In genomic region chr10:101817542-101818118, GRCh38 we compare ENCODE assay signal across 8 cellular contexts. TPM values are rescaled to one million over a fixed set of nuclear protein-coding genes. Genes with fewer than 3 reads are reported as not detected.
A peak's percentile ranks its signal among the peaks of the same experiment; 100 is the strongest.
DNase-seq lines count a peak whose midpoint lies in the region; ATAC-seq and TF ChIP-seq lines count a peak whose summit lies in the region.

No MANE protein-coding gene starts in this region.

- peaks cover 38% of the 10 kb centered on the region for H3K36me3 Mint-ChIP-seq in activated CD8-positive, alpha-beta T cell treated with anti-CD3 and anti-CD28 coated beads for 36 hours (ENCODE audit: low read depth)

- no peaks in the 10 kb centered on the region for H3K27me3 Mint-ChIP-seq in activated CD8-positive, alpha-beta T cell treated with anti-CD3 and anti-CD28 coated beads for 36 hours

- CTCF ChIA-PET in activated CD8-positive, alpha-beta T cell treated with anti-CD3 and anti-CD28 coated beads for 36 hours (lab: Charles Lee), result interaction anchor here (1.7 to 9.7 kb wide), 2 partner anchors 22 to 193 kb away, joined by 4 to 125 read pairs; partner anchors contain the start of gene KCNIP2

- POLR2A ChIA-PET in activated CD8-positive, alpha-beta T cell treated with anti-CD3 and anti-CD28 coated beads for 36 hours (lab: Charles Lee), result interaction anchor here (0.7 to 6.6 kb wide), 16 partner anchors 10 to 343 kb away, joined by 3 to 53 read pairs (median 8); partner anchors contain the start of genes KCNIP2, NOLC1 and NPM3

- H3K27me3 ChIP-seq in esophagus muscularis mucosa, result no peaks in the 10 kb centered on the region
- H3K27me3 ChIP-seq in muscle layer of colon (ENCODE audit: control insufficient read depth in 1 of 2, insufficient read depth in 2 of 2, low read length in 2 of 2), result no peaks in the 10 kb centered on the region
- no peaks in the 10 kb centered on the region for H3K27me3 ChIP-seq in upper lobe of left lung

- H3K27ac ChIP-seq in esophagus muscularis mucosa (replicated peaks in 1 of 4) (peak overlapping the region; percentile 88 to 98 (median 96)), muscle layer of colon (ENCODE audit: low read depth, low read length) (peak overlapping the region; percentile 99), upper lobe of left lung (peak overlapping the region; percentile 92 to 99 (median 97))

- H3K9me3 Mint-ChIP-seq in activated CD8-positive, alpha-beta T cell treated with anti-CD3 and anti-CD28 coated beads for 36 hours, result no peaks in the 10 kb centered on the region

- peaks cover 40% of the 10 kb centered on the region for H3K4me1 Mint-ChIP-seq in activated CD8-positive, alpha-beta T cell treated with anti-CD3 and anti-CD28 coated beads for 36 hours (ENCODE audit: low read depth)

- TF ChIP-seq POLR2A in esophagus muscularis mucosa (IDR thresholded peaks at IDR 0.05; ENCODE audit: low read depth) (peak; percentile 13), upper lobe of left lung (IDR thresholded peaks at IDR 0.05) (peak in 3 of 4 donors; percentile 51 to 55 (median 55))

- H3K4me1 ChIP-seq in esophagus muscularis mucosa (peaks cover 38 to 52% (median 47%) of the 10 kb centered on the region in 4 donors), muscle layer of colon (ENCODE audit: insufficient read depth, low read length) (peaks cover 32% of the 10 kb centered on the region), upper lobe of left lung (peaks cover 22 to 39% (median 32%) of the 10 kb centered on the region in 4 donors)

- ATAC-seq in GM18867 (IDR thresholded peaks at IDR 0.05; ENCODE audit: unreplicated experiment) (peak; percentile 2), upper lobe of left lung (ENCODE audit: low FRiP score in 2 of 2) (peak; percentile 80 to 82)
- peak; percentile 2 for ATAC-seq in activated CD8-positive, alpha-beta T cell treated with anti-CD3 and anti-CD28 coated beads for 36 hours

- H3K36me3 ChIP-seq in esophagus muscularis mucosa (peaks cover 0 to 5% (median under 1%) of the 10 kb centered on the region in 4 donors), muscle layer of colon (ENCODE audit: insufficient read depth, low read length) (no peaks in the 10 kb centered on the region), upper lobe of left lung (peaks cover 0 to 9% (median 0%) of the 10 kb centered on the region in 4 donors)

- 0% methylated on average over 16 of the region's 41 CpGs for WGBS in esophagus muscularis mucosa
- 0 to 1% methylated on average over 4 to 41 of the region's 41 CpGs for WGBS in upper lobe of left lung, 2 donors

- no peaks in the 10 kb centered on the region for H3K9me3 ChIP-seq in esophagus muscularis mucosa
- no peaks in the 10 kb centered on the region for H3K9me3 ChIP-seq in muscle layer of colon (ENCODE audit: low read length)
- H3K9me3 ChIP-seq in upper lobe of left lung, result no peaks in the 10 kb centered on the region

- peak overlapping the region; percentile 96 for H3K27ac Mint-ChIP-seq in activated CD8-positive, alpha-beta T cell treated with anti-CD3 and anti-CD28 coated beads for 36 hours

- H3K4me3 ChIP-seq in AG10803 (ENCODE audit: low read length) (peak overlapping the region; percentile 100), esophagus muscularis mucosa (peak overlapping the region; percentile 73 to 99 (median 94)), muscle layer of colon (ENCODE audit: low read depth in 1 of 2, low read length in 2 of 2) (peak overlapping the region; percentile 98), upper lobe of left lung (peak overlapping the region; percentile 79 to 100 (median 92))

- H3K4me3 Mint-ChIP-seq in activated CD8-positive, alpha-beta T cell treated with anti-CD3 and anti-CD28 coated beads for 36 hours, result peak overlapping the region; percentile 88

- peak overlapping the region; percentile 83 for H3K9ac ChIP-seq in muscle layer of colon (ENCODE audit: low read length)

- peak; percentile 94 for DNase-seq in AG10803 (ENCODE audit: low read depth)
- peak; percentile 91 for DNase-seq in LoVo (ENCODE audit: low spot score)
- DNase-seq in activated CD8-positive, alpha-beta T cell treated with anti-CD3 and anti-CD28 coated beads for 36 hours, result peak; percentile 68
- peak; percentile 97 for DNase-seq in esophagus muscularis mucosa (ENCODE audit: extremely low spot score)
- DNase-seq in upper lobe of left lung, result peak; percentile 89 to 94
- no peak for DNase-seq in NCI-H2107 (lab: John Stamatoyannopoulos, UW)

- TF ChIP-seq CTCF in AG10803 (conservative IDR thresholded peaks at IDR 0.05; ENCODE audit: low read length) (no peak), esophagus muscularis mucosa (IDR thresholded peaks at IDR 0.05) (no peak), upper lobe of left lung (IDR thresholded peaks at IDR 0.05) (no peak)
- TF ChIP-seq CTCF in activated CD8-positive, alpha-beta T cell treated with anti-CD3 and anti-CD28 coated beads for 36 hours (IDR thresholded peaks at IDR 0.05), result no peak

- no peak for TF ChIP-seq EP300 in esophagus muscularis mucosa (IDR thresholded peaks at IDR 0.05)
- TF ChIP-seq EP300 in upper lobe of left lung (IDR thresholded peaks at IDR 0.05), result no peak

- intact Hi-C loops in activated CD8-positive, alpha-beta T cell treated with anti-CD3 and anti-CD28 coated beads for 36 hours (cut with micrococcal nuclease), result loop anchor here (5.0 kb wide), 1 partner anchor 35 kb away; the partner anchor contains the start of gene NPM3
- intact Hi-C loops in esophagus muscularis mucosa (cut with DNase I), result loop anchor here (5.0 kb wide), 2 partner anchors 35 to 335 kb away; partner anchors contain the start of genes NOLC1 and NPM3

RNA-seq across cellular contexts. Expression of gene OGA, which starts 0.6 kb away (rescaled TPM):
- 100 to 1,000 TPM; 125 to 130 TPM for total RNA-seq in activated CD8-positive, alpha-beta T cell treated with anti-CD3 and anti-CD28 coated beads for 36 hours
- total RNA-seq in esophagus muscularis mucosa (100 to 1,000 TPM in 2 of 4 donors, 10 to 100 TPM in 2; 85.4 to 131 (median 101) TPM), upper lobe of left lung (100 to 1,000 TPM in 3 of 6 donors, 10 to 100 TPM in 3; 71.1 to 374 (median 138) TPM)

RNA-seq across cellular contexts. Expression of gene KCNIP2, which starts 26.0 kb away (rescaled TPM):
- total RNA-seq in activated CD8-positive, alpha-beta T cell treated with anti-CD3 and anti-CD28 coated beads for 36 hours, result 1 to 10 TPM; 2.4 to 3.1 TPM
- total RNA-seq in esophagus muscularis mucosa (1 to 10 TPM in 1 of 4 donors, under 1 TPM in 3; 0.32 to 1.7 (median 0.54) TPM), upper lobe of left lung (10 to 100 TPM in 1 of 6 donors, 1 to 10 TPM in 4, under 1 TPM in 1; 0.76 to 21.0 (median 3.8) TPM)

RNA-seq across cellular contexts. Expression of gene NPM3, which starts 34.4 kb away (rescaled TPM):
- 100 to 1,000 TPM; 235 to 264 TPM for total RNA-seq in activated CD8-positive, alpha-beta T cell treated with anti-CD3 and anti-CD28 coated beads for 36 hours
- total RNA-seq in esophagus muscularis mucosa (10 to 100 TPM; 15.6 to 31.5 (median 16.5) TPM), upper lobe of left lung (10 to 100 TPM in 5 of 6 donors, 1 to 10 TPM in 1; 8.4 to 22.7 (median 16.8) TPM)

RNA-seq across cellular contexts. Expression of gene FGF8, which starts 41.7 kb away (rescaled TPM):
- under 1 TPM in 1 of 2 experiments, not detected in 1; 0.38 TPM for total RNA-seq in activated CD8-positive, alpha-beta T cell treated with anti-CD3 and anti-CD28 coated beads for 36 hours
- total RNA-seq in esophagus muscularis mucosa, result not detected
- total RNA-seq in upper lobe of left lung, result under 1 TPM in 1 of 6 donors, not detected in 5; 0.44 TPM

Comparison
In these comparisons a context has a peak if more than half of its experiments do, and no peak if none do; other contexts are left out.
1. ATAC-seq: peak in every context shown above with its lines; median percentile 81 in upper lobe of left lung; 2 in GM18867; 2 in activated CD8-positive, alpha-beta T cell treated with anti-CD3 and anti-CD28 coated beads for 36 hours.
2. RNA of gene NPM3, which starts 34.4 kb away (total RNA-seq): 235 to 264 TPM in activated CD8-positive, alpha-beta T cell treated with anti-CD3 and anti-CD28 coated beads for 36 hours; 8.4 to 22.7 TPM in upper lobe of left lung and 15.6 to 31.5 TPM in esophagus muscularis mucosa; every median in the first group is over 4 times any median in the second.
3. Peak in every context shown above with its lines, with median percentiles within 50 percentile points of each other: H3K4me3 ChIP-seq and H3K27ac ChIP-seq.